ENCODE assay signal across 20 cellular contexts in the genomic region with DNA sequence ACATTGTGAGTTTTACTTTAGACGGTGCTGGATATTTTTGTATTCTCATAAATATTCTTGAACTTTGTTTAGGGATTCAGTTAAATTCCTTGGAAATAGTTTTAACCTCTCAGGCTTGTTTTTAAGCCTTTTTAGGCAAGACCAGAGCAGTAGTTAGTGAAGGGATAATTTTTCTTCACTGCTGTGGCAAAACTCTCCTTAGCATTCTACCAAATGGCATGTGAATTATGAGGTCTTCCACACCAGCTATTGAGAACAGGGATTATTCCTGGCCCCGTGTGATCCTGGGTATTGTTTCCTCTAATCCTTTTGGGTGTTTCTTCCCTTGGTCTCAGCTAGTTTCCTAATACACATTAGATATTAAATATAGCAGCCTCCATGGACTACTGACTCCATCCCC. TPM values are rescaled to one million over a fixed set of nuclear protein-coding genes. Genes with fewer than 3 reads are reported as not detected.
A peak's percentile ranks its signal among the peaks of the same experiment; 100 is the strongest.
DNase-seq lines count a peak whose midpoint lies in the region; ATAC-seq and TF ChIP-seq lines count a peak whose summit lies in the region.
"Had no signal": no experiment of that assay in that cellular context is flagged by ENCODE, and none has a peak within 500 bp of the region (broad histone marks: within the 10 kb centered on the region; RNA-seq: fewer than 3 reads in every experiment).

No MANE protein-coding gene starts in this region.

- H3K36me3 Mint-ChIP-seq in activated CD8-positive, alpha-beta T cell treated with anti-CD3 and anti-CD28 coated beads, Interleukin-2, amount 10 ng/mL, durations not matched to agents 7 days and 5 days (ENCODE audit: low read depth) = no peaks in the 10 kb centered on the region
- H3K36me3 Mint-ChIP-seq in endothelial cell (ENCODE audit: low read depth, unreplicated experiment) = no peaks in the 10 kb centered on the region

- H4K20me1 ChIP-seq in smooth muscle cell (ENCODE audit: low read depth) = no peaks in the 10 kb centered on the region
- H4K20me1 ChIP-seq: BLaER1 had no signal

- peak overlapping the region; percentile 24 for H2AFZ ChIP-seq in smooth muscle cell (ENCODE audit: low read depth)

- peak overlapping the region; percentile 41 for H3K4me2 ChIP-seq in smooth muscle cell
- H3K4me2 ChIP-seq: A549, BLaER1 had no signal

- H3K27me3 Mint-ChIP-seq in activated CD8-positive, alpha-beta T cell treated with anti-CD3 and anti-CD28 coated beads, Interleukin-2, amount 10 ng/mL, durations not matched to agents 7 days and 5 days (ENCODE audit: low read depth) = peaks cover 4% of the 10 kb centered on the region
- H3K27me3 Mint-ChIP-seq in endothelial cell (ENCODE audit: unreplicated experiment) = no peaks in the 10 kb centered on the region
- H3K27me3 Mint-ChIP-seq: CD4-positive, alpha-beta T cell had no signal

- H3K9me3 Mint-ChIP-seq in activated CD8-positive, alpha-beta T cell treated with anti-CD3 and anti-CD28 coated beads, Interleukin-2, amount 10 ng/mL, durations not matched to agents 7 days and 5 days (ENCODE audit: insufficient read depth) = no peaks in the 10 kb centered on the region
- no peaks in the 10 kb centered on the region for H3K9me3 Mint-ChIP-seq in endothelial cell (ENCODE audit: unreplicated experiment)

- H3K4me1 ChIP-seq in SJSA1 (replicated peaks) (peaks cover 75% of the 10 kb centered on the region), smooth muscle cell (ENCODE audit: low read depth) (peaks cover 7% of the 10 kb centered on the region)
- H3K4me1 ChIP-seq: A549, BLaER1, Peyer's patch had no signal

- CTCF ChIA-PET in activated CD8-positive, alpha-beta T cell treated with anti-CD3 and anti-CD28 coated beads, Interleukin-2, amount 10 ng/mL, durations not matched to agents 7 days and 5 days (lab: Charles Lee) = no interaction called here

- POLR2A ChIA-PET in activated CD8-positive, alpha-beta T cell treated with anti-CD3 and anti-CD28 coated beads, Interleukin-2, amount 10 ng/mL, durations not matched to agents 7 days and 5 days (lab: Charles Lee) = no interaction called here

- H3K79me2 ChIP-seq in smooth muscle cell (ENCODE audit: low read depth) = no peaks in the 10 kb centered on the region

- no peak overlapping the region for H3K4me3 ChIP-seq in SJSA1
- no peak overlapping the region for H3K4me3 ChIP-seq in smooth muscle cell
- H3K4me3 ChIP-seq: A549, BLaER1, Peyer's patch had no signal

- peaks cover 6% of the 10 kb centered on the region for H3F3A ChIP-seq in smooth muscle cell (ENCODE audit: low read depth)

- H3K4me1 Mint-ChIP-seq in activated CD8-positive, alpha-beta T cell treated with anti-CD3 and anti-CD28 coated beads, Interleukin-2, amount 10 ng/mL, durations not matched to agents 7 days and 5 days (ENCODE audit: low read depth) = no peaks in the 10 kb centered on the region
- no peaks in the 10 kb centered on the region for H3K4me1 Mint-ChIP-seq in endothelial cell (ENCODE audit: unreplicated experiment)

- TF ChIP-seq CTCF in smooth muscle cell (IDR thresholded peaks at IDR 0.05; ENCODE audit: borderline replicate concordance, insufficient read depth, poor library complexity, severe bottlenecking) = no peak
- TF ChIP-seq CTCF in endothelial cell (IDR thresholded peaks at IDR 0.05; ENCODE audit: unreplicated experiment) = no peak

- H3K9me3 ChIP-seq in SJSA1 (replicated peaks) = no peaks in the 10 kb centered on the region
- H3K9me3 ChIP-seq in smooth muscle cell (replicated peaks; ENCODE audit: low read depth) = no peaks in the 10 kb centered on the region
- H3K9me3 ChIP-seq: A549, BLaER1 had no signal

- no peak overlapping the region for H3K9ac ChIP-seq in smooth muscle cell (ENCODE audit: low read depth)
- H3K9ac ChIP-seq: BLaER1 had no signal

- DNase-seq in EH (ENCODE audit: low read depth) (peak; percentile 74), SJSA1 (ENCODE audit: low read depth in 1 of 2, low spot score in 2 of 2) (no peak), myocyte (ENCODE audit: low read depth) (peak; percentile 70), smooth muscle cell (lab: John Stamatoyannopoulos, UW; ENCODE audit: unreplicated experiment) (no peak), endothelial cell (ENCODE audit: low spot score) (no peak), H4 (ENCODE audit: low spot score) (no peak)
- no peak for DNase-seq in activated CD8-positive, alpha-beta T cell treated with anti-CD3 and anti-CD28 coated beads, Interleukin-2, amount 10 ng/mL, durations not matched to agents 7 days and 5 days
- DNase-seq: CD4-positive, alpha-beta T cell; COR-L47; DMS79; GOT3; MM.1S; NCI-H1048; NCI-H1417 treated with DMSO at 0.1 percent for 48 hours; NCI-H187 treated with DMSO at 0.1 percent for 48 hours; NCI-H2107; Peyer's patch had no signal

- no peak overlapping the region for H3K27ac Mint-ChIP-seq in activated CD8-positive, alpha-beta T cell treated with anti-CD3 and anti-CD28 coated beads, Interleukin-2, amount 10 ng/mL, durations not matched to agents 7 days and 5 days
- no peak overlapping the region for H3K27ac Mint-ChIP-seq in endothelial cell (ENCODE audit: unreplicated experiment)
- H3K27ac Mint-ChIP-seq: CD4-positive, alpha-beta T cell had no signal

- 68% methylated on average over 2 of the region's 2 CpGs for WGBS in smooth muscle cell (ENCODE audit: low lambda C conversion rate)

- no peaks in the 10 kb centered on the region for H3K27me3 ChIP-seq in SJSA1 (replicated peaks)
- H3K27me3 ChIP-seq in smooth muscle cell (ENCODE audit: low read depth) = no peaks in the 10 kb centered on the region
- H3K27me3 ChIP-seq: BLaER1, Peyer's patch had no signal

- H3K4me3 Mint-ChIP-seq in activated CD8-positive, alpha-beta T cell treated with anti-CD3 and anti-CD28 coated beads, Interleukin-2, amount 10 ng/mL, durations not matched to agents 7 days and 5 days = no peak overlapping the region
- H3K4me3 Mint-ChIP-seq in endothelial cell (ENCODE audit: unreplicated experiment) = no peak overlapping the region
- H3K4me3 Mint-ChIP-seq: CD4-positive, alpha-beta T cell had no signal

- ATAC-seq in activated CD8-positive, alpha-beta T cell treated with anti-CD3 and anti-CD28 coated beads, Interleukin-2, amount 10 ng/mL, durations not matched to agents 7 days and 5 days = no peak
- ATAC-seq in GM19455 (IDR thresholded peaks at IDR 0.05; ENCODE audit: unreplicated experiment) = no peak
- ATAC-seq: A549 had no signal

- H3K36me3 ChIP-seq in SJSA1 = peaks cover 14% of the 10 kb centered on the region; the same call in 1 of the 2 replicates
- no peaks in the 10 kb centered on the region for H3K36me3 ChIP-seq in smooth muscle cell (ENCODE audit: low read depth)
- H3K36me3 ChIP-seq: BLaER1, Peyer's patch had no signal

- H3K27ac ChIP-seq in SJSA1 (0 out of 2 replicates have a peak overlapping the region, but pooled peaks have one; percentile 5), smooth muscle cell (ENCODE audit: low read depth) (peak overlapping the region; percentile 34)
- H3K27ac ChIP-seq: A549, BLaER1, Peyer's patch had no signal

RNA-seq across cellular contexts. Expression of a gene that starts 46.2 kb away (rescaled TPM):
- total RNA-seq in SJSA1 (2014; rRNA removed; shearing (Covaris generic)) = 37.1 and 38.7 TPM in 2 replicates
- total RNA-seq in myocyte (33.4 and 52.7 TPM in 2 replicates), smooth muscle cell (33.1 and 35.7 TPM in 2 replicates), endothelial cell (ENCODE audit: unreplicated experiment) (43.4 TPM)
- polyA plus RNA-seq in myocyte (2012) = 31.3 TPM
- polyA plus RNA-seq in smooth muscle cell = 17.1 and 21.0 TPM in 2 replicates
- total RNA-seq in activated CD8-positive, alpha-beta T cell treated with anti-CD3 and anti-CD28 coated beads, Interleukin-2, amount 10 ng/mL, durations not matched to agents 7 days and 5 days = 10 to 100 TPM; 16.6 to 17.8 TPM
- total RNA-seq in H4 (2014; rRNA removed; shearing (Covaris generic)) = 22.2 and 26.6 TPM in 2 replicates

Comparison
In these comparisons a context has a peak if more than half of its experiments do, and no peak if none do; other contexts are left out.
1. DNase-seq: peak in EH (single experiment) and myocyte (single experiment); none in SJSA1 (0 of 2), smooth muscle cell (single experiment), activated CD8-positive, alpha-beta T cell treated with anti-CD3 and anti-CD28 coated beads, Interleukin-2, amount 10 ng/mL, durations not matched to agents 7 days and 5 days (single experiment), endothelial cell (single experiment) and H4 (single experiment).